13 cellular contexts compared by ENCODE assay signal in the genomic region with DNA sequence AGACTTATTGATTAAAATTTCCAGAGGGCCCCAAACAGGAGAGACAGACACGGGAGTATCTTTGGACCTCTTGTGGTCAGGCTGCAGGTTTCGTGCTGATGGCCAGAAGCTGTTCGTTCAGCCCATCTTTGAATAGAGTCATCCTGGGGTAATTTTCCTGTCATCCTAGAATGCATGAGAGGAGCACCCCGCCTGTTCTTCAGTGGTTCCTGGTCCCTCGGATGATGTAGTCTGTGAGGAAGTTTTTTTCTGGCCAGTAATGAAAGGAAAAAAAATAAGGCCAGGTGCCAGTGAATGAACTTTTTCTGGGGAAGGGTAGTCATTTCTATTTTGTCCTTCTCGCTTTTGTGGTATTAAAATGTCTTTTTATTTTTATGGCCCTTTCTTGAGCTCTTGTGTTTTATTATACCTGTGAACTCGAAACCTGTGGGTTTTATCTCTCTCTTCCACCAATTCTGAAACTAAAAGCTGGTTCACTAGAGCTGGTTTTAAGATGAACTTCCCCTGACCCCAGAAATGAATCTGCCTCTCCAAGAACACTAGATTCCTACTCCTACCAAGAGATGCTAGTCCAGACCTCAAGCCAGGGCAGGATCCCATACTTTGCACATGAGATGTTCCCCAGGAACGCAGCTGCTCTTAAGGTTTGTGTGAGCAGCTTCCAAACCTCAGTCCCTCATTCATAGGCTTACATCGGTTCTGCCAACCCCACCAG. TPM values are rescaled to one million over a fixed set of nuclear protein-coding genes. Genes with fewer than 3 reads are reported as not detected.
DNase-seq lines count a peak whose midpoint lies in the region; ATAC-seq and TF ChIP-seq lines count a peak whose summit lies in the region.
"Had no signal": no experiment of that assay in that cellular context is flagged by ENCODE, and none has a peak within 500 bp of the region (broad histone marks: within the 10 kb centered on the region; RNA-seq: fewer than 3 reads in every experiment).

No MANE protein-coding gene starts in this region.

- TF ChIP-seq POLR2A in thyroid gland (IDR thresholded peaks at IDR 0.05) = no peak

- peak overlapping the region; percentile 6 for H3K27ac Mint-ChIP-seq in activated CD8-positive, alpha-beta memory T cell treated with anti-CD3 and anti-CD28 coated beads, Interleukin-2, amount 10 ng/mL, durations not matched to agents 7 days and 5 days
- H3K27ac Mint-ChIP-seq: stimulated activated effector memory CD8-positive, alpha-beta T cell treated with anti-CD3 and anti-CD28 coated beads, Interleukin-12 subunit alpha, Interleukin-12 subunit beta, amount 100 ng/mL, for 72 hours had no signal

- H3K4me1 ChIP-seq in osteoblast (ENCODE audit: insufficient read depth, low read length) = peaks cover 8% of the 10 kb centered on the region
- H3K4me1 ChIP-seq in thyroid gland = no peaks in the 10 kb centered on the region

- 76 to 88% methylated on average over 9 of the region's 9 CpGs for WGBS in thyroid gland, 2 donors

- no peak overlapping the region for H3K27ac ChIP-seq in osteoblast (ENCODE audit: low read depth, low read length)
- no peak overlapping the region for H3K27ac ChIP-seq in thyroid gland
- H3K27ac ChIP-seq: heart left ventricle had no signal

- H3K9me3 ChIP-seq in osteoblast (ENCODE audit: low read depth, low read length) (no peaks in the 10 kb centered on the region), thyroid gland (no peaks in the 10 kb centered on the region)

- intact Hi-C loops in thyroid gland (cut with DNase I) = no loop called here

- H3K36me3 ChIP-seq in osteoblast (ENCODE audit: insufficient read depth, low read length) (no peaks in the 10 kb centered on the region), thyroid gland (no peaks in the 10 kb centered on the region)
- H3K36me3 ChIP-seq: heart left ventricle had no signal

- peaks cover 2% of the 10 kb centered on the region for H3K36me3 Mint-ChIP-seq in activated CD8-positive, alpha-beta memory T cell treated with anti-CD3 and anti-CD28 coated beads, Interleukin-2, amount 10 ng/mL, durations not matched to agents 7 days and 5 days
- H3K36me3 Mint-ChIP-seq: stimulated activated effector memory CD8-positive, alpha-beta T cell treated with anti-CD3 and anti-CD28 coated beads, Interleukin-12 subunit alpha, Interleukin-12 subunit beta, amount 100 ng/mL, for 72 hours had no signal

- peaks cover 4% of the 10 kb centered on the region for H3K9me3 Mint-ChIP-seq in activated CD8-positive, alpha-beta memory T cell treated with anti-CD3 and anti-CD28 coated beads, Interleukin-2, amount 10 ng/mL, durations not matched to agents 7 days and 5 days (ENCODE audit: low read depth)
- H3K9me3 Mint-ChIP-seq: stimulated activated effector memory CD8-positive, alpha-beta T cell treated with anti-CD3 and anti-CD28 coated beads, Interleukin-12 subunit alpha, Interleukin-12 subunit beta, amount 100 ng/mL, for 72 hours had no signal

- no peak overlapping the region for H3K4me3 Mint-ChIP-seq in activated CD8-positive, alpha-beta memory T cell treated with anti-CD3 and anti-CD28 coated beads, Interleukin-2, amount 10 ng/mL, durations not matched to agents 7 days and 5 days
- H3K4me3 Mint-ChIP-seq: stimulated activated effector memory CD8-positive, alpha-beta T cell treated with anti-CD3 and anti-CD28 coated beads, Interleukin-12 subunit alpha, Interleukin-12 subunit beta, amount 100 ng/mL, for 72 hours had no signal

- H3K79me2 ChIP-seq in osteoblast (ENCODE audit: insufficient read depth, low read length) = no peaks in the 10 kb centered on the region

- no peaks in the 10 kb centered on the region for H4K20me1 ChIP-seq in osteoblast (ENCODE audit: insufficient read depth, low read length)

- H3K4me3 ChIP-seq in osteoblast (ENCODE audit: insufficient read depth, low read length) = no peak overlapping the region
- no peak overlapping the region for H3K4me3 ChIP-seq in thyroid gland (replicated peaks in 1 of 3)
- H3K4me3 ChIP-seq: heart left ventricle had no signal

- no peak for DNase-seq in activated CD8-positive, alpha-beta memory T cell treated with anti-CD3 and anti-CD28 coated beads, Interleukin-2, amount 10 ng/mL, durations not matched to agents 7 days and 5 days
- no peak for DNase-seq in activated CD8-positive, alpha-beta memory T cell treated with anti-CD3 and anti-CD28 coated beads for 24 hours
- peak; percentile 52 for DNase-seq in NCI-H1092 (lab: John Stamatoyannopoulos, UW)
- no peak for DNase-seq in osteoblast (ENCODE audit: insufficient read length, low spot score, missing footprints)
- no peak for DNase-seq in NCI-H2081 treated with DMSO at 0.1 percent for 48 hours (lab: John Stamatoyannopoulos, UW)
- DNase-seq in thyroid gland = no peak
- no peak for DNase-seq in UCSD-AML1 (lab: John Stamatoyannopoulos, UW; ENCODE audit: unreplicated experiment)
- DNase-seq: ACHN; activated CD8-positive, alpha-beta memory T cell treated with anti-CD3 and anti-CD28 coated beads, Interleukin-2, amount 50 U/mL, for 48 hours; heart left ventricle; NCI-H524 treated with DMSO at 0.1 percent for 48 hours had no signal

- ATAC-seq in activated CD8-positive, alpha-beta memory T cell treated with anti-CD3 and anti-CD28 coated beads, Interleukin-2, amount 10 ng/mL, durations not matched to agents 7 days and 5 days = peak; percentile 72
- peak; percentile 81 for ATAC-seq in HG02763 (IDR thresholded peaks at IDR 0.05; ENCODE audit: unreplicated experiment)
- ATAC-seq: heart left ventricle; stimulated activated effector memory CD8-positive, alpha-beta T cell treated with anti-CD3 and anti-CD28 coated beads, Interleukin-12 subunit alpha, Interleukin-12 subunit beta, amount 100 ng/mL, for 72 hours had no signal

- H3K27me3 ChIP-seq in osteoblast (ENCODE audit: insufficient read depth, low read length) = peaks cover 3% of the 10 kb centered on the region
- H3K27me3 ChIP-seq in thyroid gland = no peaks in the 10 kb centered on the region

- no peak overlapping the region for H2AFZ ChIP-seq in osteoblast (ENCODE audit: low read length)

- TF ChIP-seq CTCF in osteoblast (IDR thresholded peaks at IDR 0.05; ENCODE audit: extremely low read depth, low read depth, low read length) = no peak
- no peak for TF ChIP-seq CTCF in thyroid gland (IDR thresholded peaks at IDR 0.05)

- H3K4me1 Mint-ChIP-seq in activated CD8-positive, alpha-beta memory T cell treated with anti-CD3 and anti-CD28 coated beads, Interleukin-2, amount 10 ng/mL, durations not matched to agents 7 days and 5 days = peaks cover 21% of the 10 kb centered on the region
- H3K4me1 Mint-ChIP-seq: stimulated activated effector memory CD8-positive, alpha-beta T cell treated with anti-CD3 and anti-CD28 coated beads, Interleukin-12 subunit alpha, Interleukin-12 subunit beta, amount 100 ng/mL, for 72 hours had no signal

- CTCF ChIA-PET in activated CD8-positive, alpha-beta memory T cell treated with anti-CD3 and anti-CD28 coated beads, Interleukin-2, amount 10 ng/mL, durations not matched to agents 7 days and 5 days (lab: Charles Lee) = interaction anchor here (0.6 to 0.9 kb wide), 3 partner anchors 10 to 405 kb away, joined by 3 read pairs; no protein-coding TSS in a partner anchor

- H3K4me2 ChIP-seq in osteoblast (ENCODE audit: insufficient read depth, low read length) = peak overlapping the region; percentile 3

- H3K27me3 Mint-ChIP-seq in activated CD8-positive, alpha-beta memory T cell treated with anti-CD3 and anti-CD28 coated beads, Interleukin-2, amount 10 ng/mL, durations not matched to agents 7 days and 5 days = peaks cover 11% of the 10 kb centered on the region

RNA-seq across cellular contexts. Expression of gene MEST, which starts 15.4 kb away (rescaled TPM):
- 1 to 10 TPM; 2.5 to 3.2 TPM for total RNA-seq in activated CD8-positive, alpha-beta memory T cell treated with anti-CD3 and anti-CD28 coated beads, Interleukin-2, amount 10 ng/mL, durations not matched to agents 7 days and 5 days
- total RNA-seq in osteoblast = 330 and 347 TPM in 2 replicates
- total RNA-seq in thyroid gland = 10 to 100 TPM; 20.7 to 29.8 (median 25.5) TPM

RNA-seq across cellular contexts. Expression of gene CEP41, which starts 35.6 kb away (rescaled TPM):
- total RNA-seq in activated CD8-positive, alpha-beta memory T cell treated with anti-CD3 and anti-CD28 coated beads, Interleukin-2, amount 10 ng/mL, durations not matched to agents 7 days and 5 days = 10 to 100 TPM; 22.0 to 23.3 TPM
- total RNA-seq in osteoblast (9.1 and 9.8 TPM in 2 replicates), thyroid gland (10 to 100 TPM in 1 of 4 donors, 1 to 10 TPM in 3; 3.1 to 10.7 (median 7.9) TPM)

Comparison
In these comparisons a context has a peak if more than half of its experiments do, and no peak if none do; other contexts are left out.
1. RNA of gene MEST, which starts 15.4 kb away (total RNA-seq): 330 to 347 TPM in osteoblast; 20.7 to 29.8 TPM in thyroid gland and 2.5 to 3.2 TPM in activated CD8-positive, alpha-beta memory T cell treated with anti-CD3 and anti-CD28 coated beads, Interleukin-2, amount 10 ng/mL, durations not matched to agents 7 days and 5 days; every median in the first group is over 10 times any median in the second.